In genomic region chr1:234221601-234222000, GRCh38 we compare ENCODE assay signal across 28 cellular contexts.
DNase-seq lines count a peak whose midpoint lies in the region; ATAC-seq, FAIRE-seq and TF ChIP-seq lines count a peak whose summit lies in the region.
"Had no signal": no experiment of that assay in that cellular context is flagged by ENCODE, and none has a peak within 500 bp of the region (broad histone marks: within the 10 kb centered on the region; RNA-seq: fewer than 3 reads in every experiment).

No MANE protein-coding gene starts in this region.

- no peaks in the 10 kb centered on the region for H3K27me3 Mint-ChIP-seq in endodermal cell (ENCODE audit: insufficient read depth)

- no peak overlapping the region for H2AFZ ChIP-seq in smooth muscle cell (ENCODE audit: low read depth)

- H3K27me3 ChIP-seq in endodermal cell (ENCODE audit: control insufficient read depth, insufficient read depth, low read length, poor library complexity, severe bottlenecking) (no peaks in the 10 kb centered on the region), aorta (ENCODE audit: control insufficient read depth in 1 of 2, insufficient read depth in 2 of 2, low read length in 1 of 2) (peaks cover 0 to 3% of the 10 kb centered on the region in 2 donors), smooth muscle cell (ENCODE audit: low read depth) (peaks cover 33% of the 10 kb centered on the region)

- no peak overlapping the region for H3K4me3 Mint-ChIP-seq in endodermal cell
- H3K4me3 Mint-ChIP-seq: CD14-positive monocyte; CD4-positive, alpha-beta memory T cell; CD4-positive, CD25-positive, alpha-beta regulatory T cell; CD8-positive, alpha-beta memory T cell had no signal

- FAIRE-seq in D721Med (lab: Jason Lieb, UNC) = peak; percentile 100
- FAIRE-seq: A204.1, GM12878, GM12892, GM18507 had no signal

- H3K4me3 ChIP-seq in endodermal cell (ENCODE audit: low read length) (peak overlapping the region; percentile 37), aorta (ENCODE audit: low read length in 2 of 2) (no peak overlapping the region), smooth muscle cell (no peak overlapping the region)
- H3K4me3 ChIP-seq: BLaER1, GM12878 had no signal

- H3K9me3 Mint-ChIP-seq in endodermal cell = no peaks in the 10 kb centered on the region
- H3K9me3 Mint-ChIP-seq: CD4-positive, alpha-beta memory T cell; CD4-positive, CD25-positive, alpha-beta regulatory T cell; CD8-positive, alpha-beta memory T cell had no signal

- DNase-seq in D721Med (ENCODE audit: insufficient read length, low spot score) = peak; percentile 66
- peak; percentile 95 for DNase-seq in NCI-H82 treated with DMSO at 0.1 percent for 48 hours (lab: John Stamatoyannopoulos, UW; ENCODE audit: unreplicated experiment)
- DNase-seq in endodermal cell = no peak
- DNase-seq in aorta = no peak
- DNase-seq in smooth muscle cell (lab: John Stamatoyannopoulos, UW; ENCODE audit: unreplicated experiment) = no peak
- no peak for DNase-seq in RKO (ENCODE audit: low spot score)
- no peak for DNase-seq in SHP77 treated with DMSO at 0.1 percent for 48 hours (lab: John Stamatoyannopoulos, UW)
- DNase-seq: 8988T; ACHN; BE2C; C1 segment of cervical spinal cord; CD4-positive, alpha-beta memory T cell; CD4-positive, CD25-positive, alpha-beta regulatory T cell; CD8-positive, alpha-beta memory T cell; COR-L47; DMS 273 treated with DMSO at 0.1 percent for 48 hours; DMS153; DMS53; DMS79; DND-41; EL; GDM1 had no signal

- H3K9me3 ChIP-seq in endodermal cell (ENCODE audit: control insufficient read depth, low read length) = peaks cover 28% of the 10 kb centered on the region
- H3K9me3 ChIP-seq in aorta (ENCODE audit: control insufficient read depth, low read length) = no peaks in the 10 kb centered on the region
- H3K9me3 ChIP-seq in smooth muscle cell (replicated peaks; ENCODE audit: low read depth) = no peaks in the 10 kb centered on the region
- H3K9me3 ChIP-seq: BE2C, BLaER1 had no signal

- no peak overlapping the region for H3K9ac ChIP-seq in endodermal cell (ENCODE audit: extremely low read depth, low read length, poor library complexity, severe bottlenecking)
- no peak overlapping the region for H3K9ac ChIP-seq in smooth muscle cell (ENCODE audit: low read depth)
- H3K9ac ChIP-seq: BLaER1 had no signal

- intact Hi-C loops in aorta (cut with DNase I) = no loop called here

- H3K27ac Mint-ChIP-seq in endodermal cell = no peak overlapping the region
- H3K27ac Mint-ChIP-seq: CD14-positive monocyte; CD4-positive, CD25-positive, alpha-beta regulatory T cell; CD8-positive, alpha-beta memory T cell had no signal

- TF ChIP-seq CTCF in D721Med (IDR thresholded peaks at IDR 0.05; ENCODE audit: insufficient read depth, missing control alignments) (no peak), endodermal cell (conservative IDR thresholded peaks at IDR 0.05) (no peak), smooth muscle cell (IDR thresholded peaks at IDR 0.05; ENCODE audit: borderline replicate concordance, insufficient read depth, poor library complexity, severe bottlenecking) (no peak)

- H3K27ac ChIP-seq in endodermal cell (ENCODE audit: low read depth, low read length) (no peak overlapping the region), aorta (ENCODE audit: low read depth in 1 of 2, low read length in 2 of 2) (no peak overlapping the region), smooth muscle cell (ENCODE audit: low read depth) (no peak overlapping the region)
- H3K27ac ChIP-seq: BLaER1 had no signal

- no peaks in the 10 kb centered on the region for H4K20me1 ChIP-seq in smooth muscle cell (ENCODE audit: low read depth)
- H4K20me1 ChIP-seq: BLaER1 had no signal

- H3K79me2 ChIP-seq in smooth muscle cell (ENCODE audit: low read depth) = no peaks in the 10 kb centered on the region

- WGBS in endodermal cell (ENCODE audit: insufficient coverage in 1 of 2, insufficient read length in 1 of 2), 2 experiments = 82 to 92% methylated on average over 1 to 2 of the region's 2 CpGs
- 90 to 94% methylated on average over 2 of the region's 2 CpGs for WGBS in aorta, 2 donors
- 93% methylated on average over 2 of the region's 2 CpGs for WGBS in smooth muscle cell (ENCODE audit: low lambda C conversion rate)

- peaks cover 6% of the 10 kb centered on the region for H3K4me1 ChIP-seq in endodermal cell (ENCODE audit: control insufficient read depth, insufficient read depth, low read length)
- no peaks in the 10 kb centered on the region for H3K4me1 ChIP-seq in aorta (ENCODE audit: control insufficient read depth in 1 of 2, insufficient read depth in 2 of 2, low read length in 2 of 2)
- peaks cover 6% of the 10 kb centered on the region for H3K4me1 ChIP-seq in smooth muscle cell (ENCODE audit: low read depth)
- H3K4me1 ChIP-seq: BE2C had no signal

- no peaks in the 10 kb centered on the region for H3F3A ChIP-seq in smooth muscle cell (ENCODE audit: low read depth)

- H3K36me3 ChIP-seq in endodermal cell (ENCODE audit: control insufficient read depth, insufficient read depth, low read length) = no peaks in the 10 kb centered on the region
- no peaks in the 10 kb centered on the region for H3K36me3 ChIP-seq in aorta (ENCODE audit: control insufficient read depth in 1 of 2, insufficient read depth in 2 of 2, low read length in 1 of 2)
- no peaks in the 10 kb centered on the region for H3K36me3 ChIP-seq in smooth muscle cell (ENCODE audit: low read depth)
- H3K36me3 ChIP-seq: BE2C, BLaER1 had no signal

- no peak for ATAC-seq in aorta (ENCODE audit: low FRiP score)
- ATAC-seq: GM12878 had no signal

- peaks cover 13% of the 10 kb centered on the region for H3K36me3 Mint-ChIP-seq in endodermal cell (ENCODE audit: low read depth)
- H3K36me3 Mint-ChIP-seq: CD4-positive, alpha-beta memory T cell; CD4-positive, CD25-positive, alpha-beta regulatory T cell; CD8-positive, alpha-beta memory T cell had no signal

- peaks cover 32% of the 10 kb centered on the region for H3K4me1 Mint-ChIP-seq in endodermal cell

- H3K4me2 ChIP-seq in smooth muscle cell = no peak overlapping the region
- H3K4me2 ChIP-seq: BLaER1 had no signal

Comparison
In these comparisons a context has a peak if more than half of its experiments do, and no peak if none do; other contexts are left out.
1. DNase-seq: peak in D721Med (single experiment) and NCI-H82 treated with DMSO at 0.1 percent for 48 hours (single experiment); none in endodermal cell (single experiment), aorta (0 of 2), smooth muscle cell (single experiment), RKO (single experiment) and SHP77 treated with DMSO at 0.1 percent for 48 hours (single experiment).